Comparison of ENCODE assay signal across 10 cellular contexts in the genomic region with DNA sequence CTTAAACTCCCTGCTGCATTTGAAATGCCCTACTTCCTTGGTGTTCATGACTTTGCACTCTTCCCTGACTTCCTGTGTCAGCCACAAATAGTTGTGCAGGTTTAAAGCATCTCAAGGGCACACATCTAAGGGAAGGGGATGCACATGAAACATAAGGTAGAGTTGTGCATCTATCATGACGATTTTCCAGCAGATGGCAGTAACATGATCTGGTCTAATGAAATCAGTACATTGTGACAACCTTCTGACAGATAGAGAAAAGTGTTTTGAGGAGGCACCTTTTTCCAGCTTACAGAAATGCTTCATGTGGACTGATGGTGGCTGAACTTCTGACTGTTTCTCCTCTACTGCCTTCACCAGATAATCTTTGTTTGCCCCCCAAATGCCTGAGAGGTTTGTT.
DNase-seq lines count a peak whose midpoint lies in the region; ATAC-seq and TF ChIP-seq lines count a peak whose summit lies in the region.
"Had no signal": no experiment of that assay in that cellular context is flagged by ENCODE, and none has a peak within 500 bp of the region (broad histone marks: within the 10 kb centered on the region; RNA-seq: fewer than 3 reads in every experiment).

No MANE protein-coding gene starts in this region.

- 20 to 34% methylated on average over 1 of the region's 1 CpG for WGBS in testis, 2 donors

- TF ChIP-seq EP300 in Ishikawa (IDR thresholded peaks at IDR 0.05; ENCODE audit: borderline replicate concordance), result no peak

- no peaks in the 10 kb centered on the region for H3K4me1 ChIP-seq in testis

- DNase-seq in left cardiac atrium (no peak), GM10266 (ENCODE audit: extremely low spot score) (no peak), testis (no peak), occipital lobe (lab: John Stamatoyannopoulos, UW) (no peak)
- no peak for DNase-seq in stimulated activated CD4-positive, alpha-beta T cell treated with anti-CD3 and anti-CD28 coated beads, Interleukin-4, amount 100 ng/mL, for 1 hour
- DNase-seq: immature natural killer cell, KG1 had no signal

- no peaks in the 10 kb centered on the region for H3K36me3 ChIP-seq in testis (ENCODE audit: low read depth, missing control alignments)

- intact Hi-C loops in left cardiac atrium (cut with DNase I), result loop anchor here in 1 of 2 donors (5.0 kb wide), 1 partner anchor 85 kb away; no protein-coding TSS in a partner anchor
- intact Hi-C loops in testis (cut with DNase I; ENCODE audit: low total_unique reads), result no loop called here

- H3K4me3 ChIP-seq in testis, result no peak overlapping the region

- TF ChIP-seq CTCF in C4-2B (conservative IDR thresholded peaks at IDR 0.05) (peak; percentile 14), GM10266 (IDR thresholded peaks at IDR 0.05; ENCODE audit: control insufficient read depth, insufficient read depth, low read depth, missing control alignments) (no peak), testis (IDR thresholded peaks at IDR 0.05) (no peak)

- H3K27me3 ChIP-seq in testis, result no peaks in the 10 kb centered on the region

- no peak overlapping the region for H3K27ac ChIP-seq in C4-2B
- no peak overlapping the region for H3K27ac ChIP-seq in testis

- ATAC-seq in SK-N-SH treated with all-trans-retinoic acid at 6 μM for 48 hours, result peak; percentile 70
- ATAC-seq in left cardiac atrium, result peak; percentile 33 to 59

- peak; percentile 57 for TF ChIP-seq RAD21 in Ishikawa (IDR thresholded peaks at IDR 0.05; ENCODE audit: low read depth)

- TF ChIP-seq POLR2A in testis (IDR thresholded peaks at IDR 0.05), result no peak

- no peaks in the 10 kb centered on the region for H3K9me3 ChIP-seq in testis

TF ChIP-seq in Ishikawa, 13 proteins besides CTCF, POLR2A, EP300 and RAD21:
- TF ChIP-seq, protein P1, sequence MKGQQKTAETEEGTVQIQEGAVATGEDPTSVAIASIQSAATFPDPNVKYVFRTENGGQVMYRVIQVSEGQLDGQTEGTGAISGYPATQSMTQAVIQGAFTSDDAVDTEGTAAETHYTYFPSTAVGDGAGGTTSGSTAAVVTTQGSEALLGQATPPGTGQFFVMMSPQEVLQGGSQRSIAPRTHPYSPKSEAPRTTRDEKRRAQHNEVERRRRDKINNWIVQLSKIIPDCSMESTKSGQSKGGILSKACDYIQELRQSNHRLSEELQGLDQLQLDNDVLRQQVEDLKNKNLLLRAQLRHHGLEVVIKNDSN (IDR thresholded peaks at IDR 0.05), result no peak
- TF ChIP-seq TAF1 (IDR thresholded peaks at IDR 0.05; ENCODE audit: low read depth) (no peak), TCF12 (IDR thresholded peaks at IDR 0.05; ENCODE audit: low read depth) (no peak), FOXM1 (IDR thresholded peaks at IDR 0.05; ENCODE audit: borderline replicate concordance, low read depth) (no peak), TEAD4 (IDR thresholded peaks at IDR 0.05) (no peak), REST (IDR thresholded peaks at IDR 0.05; ENCODE audit: low read depth) (no peak), YY1 (IDR thresholded peaks at IDR 0.05; ENCODE audit: low read depth) (no peak), CREB1 (IDR thresholded peaks at IDR 0.05; ENCODE audit: low read depth) (no peak), NFIC (IDR thresholded peaks at IDR 0.05) (no peak), ZBTB7A (IDR thresholded peaks at IDR 0.05; ENCODE audit: low read depth) (no peak), MAX (IDR thresholded peaks at IDR 0.05) (no peak), CEBPB (IDR thresholded peaks at IDR 0.05) (no peak)

TF ChIP-seq in SK-N-SH treated with all-trans-retinoic acid at 6 μM for 48 hours, 23 proteins besides CTCF, POLR2A, EP300 and RAD21:
- no peak for TF ChIP-seq TOX (CRISPR knock-in tag; IDR thresholded peaks at IDR 0.05; ENCODE audit: borderline replicate concordance)
- TF ChIP-seq ZFP3 (CRISPR knock-in tag; IDR thresholded peaks at IDR 0.05), result no peak
- no peak for TF ChIP-seq TCF4 (CRISPR knock-in tag; IDR thresholded peaks at IDR 0.05; ENCODE audit: borderline replicate concordance)
TF ChIP-seq in SK-N-SH treated with all-trans-retinoic acid at 6 μM for 48 hours: peak in this region for 0.
